1 cellular context compared by ENCODE assay signal in genomic region chr5:177304392-177305119, GRCh38.
TF ChIP-seq lines count a peak whose summit lies in the region.

No MANE protein-coding gene starts in this region.

TF ChIP-seq in HepG2, 621 proteins besides CTCF, POLR2A, EP300 and RAD21 (continues in another document):
- no peak for TF ChIP-seq ERF (CRISPR knock-in tag; IDR thresholded peaks at IDR 0.05)
- no peak for TF ChIP-seq BCL6 (CRISPR knock-in tag; IDR thresholded peaks at IDR 0.05)
- no peak for TF ChIP-seq GLI4 (CRISPR knock-in tag; IDR thresholded peaks at IDR 0.05; ENCODE audit: borderline replicate concordance)
- no peak for TF ChIP-seq BRCA1 (CRISPR knock-in tag; IDR thresholded peaks at IDR 0.05)
- TF ChIP-seq SPEN (CRISPR knock-in tag; IDR thresholded peaks at IDR 0.05; ENCODE audit: low read depth): no peak
- TF ChIP-seq ZNF512 (CRISPR knock-in tag; IDR thresholded peaks at IDR 0.05): no peak
- no peak for TF ChIP-seq XBP1 (CRISPR knock-in tag; IDR thresholded peaks at IDR 0.05)
- no peak for TF ChIP-seq NR0B2 (CRISPR knock-in tag; IDR thresholded peaks at IDR 0.05)
- no peak for TF ChIP-seq NCOA2 (CRISPR knock-in tag; IDR thresholded peaks at IDR 0.05)
- no peak for TF ChIP-seq ZNF318 (CRISPR knock-in tag; IDR thresholded peaks at IDR 0.05)
- TF ChIP-seq AKAP8 (CRISPR knock-in tag; IDR thresholded peaks at IDR 0.05): no peak
- no peak for TF ChIP-seq ZFP37 (CRISPR knock-in tag; IDR thresholded peaks at IDR 0.05; ENCODE audit: borderline replicate concordance)
- no peak for TF ChIP-seq ZNF235 (CRISPR knock-in tag; IDR thresholded peaks at IDR 0.05; ENCODE audit: borderline replicate concordance)
- no peak for TF ChIP-seq MBNL3 (CRISPR knock-in tag; conservative IDR thresholded peaks at IDR 0.05)
- no peak for TF ChIP-seq BRD4 (CRISPR knock-in tag; IDR thresholded peaks at IDR 0.05)
- no peak for TF ChIP-seq MIER3 (CRISPR knock-in tag; IDR thresholded peaks at IDR 0.05; ENCODE audit: borderline replicate concordance)
- TF ChIP-seq ZNF567 (CRISPR knock-in tag; IDR thresholded peaks at IDR 0.05; ENCODE audit: borderline replicate concordance): no peak
- TF ChIP-seq ZHX1 (CRISPR knock-in tag; IDR thresholded peaks at IDR 0.05; ENCODE audit: low read depth): no peak
- TF ChIP-seq HOXA9 (CRISPR knock-in tag; IDR thresholded peaks at IDR 0.05; ENCODE audit: borderline replicate concordance): no peak
- peak; percentile 23; the same call in 1 of the 2 replicates for TF ChIP-seq PHF21A (CRISPR knock-in tag; IDR thresholded peaks at IDR 0.05)
- no peak for TF ChIP-seq RCOR2 (CRISPR knock-in tag; IDR thresholded peaks at IDR 0.05)
- no peak for TF ChIP-seq RORA (CRISPR knock-in tag; IDR thresholded peaks at IDR 0.05)
- no peak for TF ChIP-seq DPF2 (CRISPR knock-in tag; IDR thresholded peaks at IDR 0.05; ENCODE audit: borderline replicate concordance, low read depth)
- no peak for TF ChIP-seq SMAD9 (CRISPR knock-in tag; IDR thresholded peaks at IDR 0.05)
- TF ChIP-seq IKZF1 (IDR thresholded peaks at IDR 0.05): no peak
- no peak for TF ChIP-seq GPN1 (CRISPR knock-in tag; IDR thresholded peaks at IDR 0.05; ENCODE audit: borderline replicate concordance)
- TF ChIP-seq NPAS2 (CRISPR knock-in tag; IDR thresholded peaks at IDR 0.05; ENCODE audit: borderline replicate concordance): no peak
- TF ChIP-seq JUN (CRISPR knock-in tag; IDR thresholded peaks at IDR 0.05): no peak
- peak; percentile 82 for TF ChIP-seq ZSCAN22 (CRISPR knock-in tag; IDR thresholded peaks at IDR 0.05)
- no peak for TF ChIP-seq ZNF260 (CRISPR knock-in tag; IDR thresholded peaks at IDR 0.05; ENCODE audit: borderline replicate concordance, low read depth)
- TF ChIP-seq ZFYVE20 (CRISPR knock-in tag; IDR thresholded peaks at IDR 0.05; ENCODE audit: borderline replicate concordance, low read depth): no peak
- TF ChIP-seq ZNF138 (CRISPR knock-in tag; IDR thresholded peaks at IDR 0.05; ENCODE audit: low read depth): no peak
- no peak for TF ChIP-seq HCFC1 (IDR thresholded peaks at IDR 0.05; ENCODE audit: low read depth, low read length)
- TF ChIP-seq NFKBIZ (CRISPR knock-in tag; IDR thresholded peaks at IDR 0.05): no peak
- no peak for TF ChIP-seq MED8 (CRISPR knock-in tag; IDR thresholded peaks at IDR 0.05; ENCODE audit: insufficient replicate concordance)
- TF ChIP-seq EHMT2 (IDR thresholded peaks at IDR 0.05; ENCODE audit: borderline replicate concordance, low read depth, low read length): no peak
- TF ChIP-seq THAP9 (CRISPR knock-in tag; IDR thresholded peaks at IDR 0.05; ENCODE audit: borderline replicate concordance): no peak
- peak; percentile 49 for TF ChIP-seq ZFX (CRISPR knock-in tag; IDR thresholded peaks at IDR 0.05; ENCODE audit: low read depth)
- no peak for TF ChIP-seq NFKB2 (CRISPR knock-in tag; IDR thresholded peaks at IDR 0.05; ENCODE audit: borderline replicate concordance)
- TF ChIP-seq ZNF772 (CRISPR knock-in tag; IDR thresholded peaks at IDR 0.05): no peak
- TF ChIP-seq ZNF558 (CRISPR knock-in tag; IDR thresholded peaks at IDR 0.05; ENCODE audit: borderline replicate concordance): no peak
- TF ChIP-seq ZNF574 (CRISPR knock-in tag; IDR thresholded peaks at IDR 0.05): no peak
- TF ChIP-seq PRDM4 (CRISPR knock-in tag; IDR thresholded peaks at IDR 0.05; ENCODE audit: borderline replicate concordance): no peak
- no peak for TF ChIP-seq ZNF556 (CRISPR knock-in tag; IDR thresholded peaks at IDR 0.05; ENCODE audit: borderline replicate concordance)
- TF ChIP-seq KMT2B (CRISPR knock-in tag; IDR thresholded peaks at IDR 0.05): no peak
